1 cellular context compared by ENCODE assay signal in the genomic region with DNA sequence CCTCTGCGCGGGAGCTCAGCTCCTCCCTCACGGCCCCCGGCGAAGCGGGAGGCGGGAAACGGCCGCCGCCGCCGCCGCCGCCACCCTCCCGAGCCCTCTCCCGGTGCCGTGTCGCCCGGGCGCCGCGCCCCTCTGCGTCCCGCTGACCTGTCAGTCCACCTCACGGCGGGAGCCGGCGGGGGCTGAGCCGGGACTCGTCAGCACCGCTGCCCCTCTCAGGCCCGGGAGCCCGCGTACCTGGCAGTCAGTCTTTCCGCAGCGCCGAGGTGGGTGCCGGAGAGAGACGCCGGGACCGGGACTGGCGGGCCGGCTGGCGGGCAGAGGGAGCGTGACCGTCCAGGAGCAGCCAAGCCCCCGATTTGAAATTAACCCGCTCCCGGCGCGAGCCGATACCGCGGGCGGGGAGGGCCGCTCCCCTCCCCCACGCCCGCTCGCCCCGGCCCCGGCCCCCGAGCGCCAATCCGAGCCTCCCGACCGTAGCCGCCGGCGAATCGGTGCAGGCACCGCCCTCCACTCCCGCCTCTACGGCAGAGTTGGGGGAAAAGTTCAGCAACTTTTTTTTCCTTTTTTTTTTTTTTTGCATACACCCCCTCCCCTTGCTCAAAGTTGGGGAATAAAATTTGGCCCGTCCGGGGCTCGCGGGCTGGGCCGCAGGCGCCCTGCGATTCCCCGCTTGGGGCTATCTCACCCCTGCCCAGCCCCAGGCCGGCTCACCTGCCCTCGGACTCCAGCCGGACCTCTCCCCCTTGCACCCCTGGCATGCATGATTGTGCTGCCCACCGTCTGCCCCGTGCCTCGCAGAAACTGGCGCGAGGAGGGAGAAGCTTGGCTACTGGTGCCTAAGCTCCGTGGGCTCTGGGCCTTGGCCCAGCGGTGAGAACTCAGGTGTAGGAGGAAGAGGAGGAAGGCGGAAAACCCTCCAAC.
A peak's percentile ranks its signal among the peaks of the same experiment; 100 is the strongest.
TF ChIP-seq lines count a peak whose summit lies in the region.

No MANE protein-coding gene starts in this region.

TF ChIP-seq in K562, 482 proteins besides CTCF, POLR2A, EP300 and RAD21 (continued from another document and continues in another):
- TF ChIP-seq, protein P1, sequence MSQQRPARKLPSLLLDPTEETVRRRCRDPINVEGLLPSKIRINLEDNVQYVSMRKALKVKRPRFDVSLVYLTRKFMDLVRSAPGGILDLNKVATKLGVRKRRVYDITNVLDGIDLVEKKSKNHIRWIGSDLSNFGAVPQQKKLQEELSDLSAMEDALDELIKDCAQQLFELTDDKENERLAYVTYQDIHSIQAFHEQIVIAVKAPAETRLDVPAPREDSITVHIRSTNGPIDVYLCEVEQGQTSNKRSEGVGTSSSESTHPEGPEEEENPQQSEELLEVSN (IDR thresholded peaks at IDR 0.05; ENCODE audit: borderline replicate concordance in 1 of 2, extremely low read depth in 1 of 2, insufficient read depth in 1 of 2, insufficient read length in 1 of 2, low read depth in 1 of 2, low read length in 1 of 2, poor library complexity in 1 of 2, severe bottlenecking in 1 of 2): peak; percentile 39 to 72
- no peak for TF ChIP-seq BCOR (IDR thresholded peaks at IDR 0.05)
- TF ChIP-seq, protein P2, sequence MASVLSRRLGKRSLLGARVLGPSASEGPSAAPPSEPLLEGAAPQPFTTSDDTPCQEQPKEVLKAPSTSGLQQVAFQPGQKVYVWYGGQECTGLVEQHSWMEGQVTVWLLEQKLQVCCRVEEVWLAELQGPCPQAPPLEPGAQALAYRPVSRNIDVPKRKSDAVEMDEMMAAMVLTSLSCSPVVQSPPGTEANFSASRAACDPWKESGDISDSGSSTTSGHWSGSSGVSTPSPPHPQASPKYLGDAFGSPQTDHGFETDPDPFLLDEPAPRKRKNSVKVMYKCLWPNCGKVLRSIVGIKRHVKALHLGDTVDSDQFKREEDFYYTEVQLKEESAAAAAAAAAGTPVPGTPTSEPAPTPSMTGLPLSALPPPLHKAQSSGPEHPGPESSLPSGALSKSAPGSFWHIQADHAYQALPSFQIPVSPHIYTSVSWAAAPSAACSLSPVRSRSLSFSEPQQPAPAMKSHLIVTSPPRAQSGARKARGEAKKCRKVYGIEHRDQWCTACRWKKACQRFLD (CRISPR knock-in tag; IDR thresholded peaks at IDR 0.05): 0 out of 2 replicates have a peak, but pooled peaks have one; percentile 62
- TF ChIP-seq NFIC (IDR thresholded peaks at IDR 0.05): peak; percentile 17; the same call in 1 of the 2 replicates
- TF ChIP-seq, protein P3, sequence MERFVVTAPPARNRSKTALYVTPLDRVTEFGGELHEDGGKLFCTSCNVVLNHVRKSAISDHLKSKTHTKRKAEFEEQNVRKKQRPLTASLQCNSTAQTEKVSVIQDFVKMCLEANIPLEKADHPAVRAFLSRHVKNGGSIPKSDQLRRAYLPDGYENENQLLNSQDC (CRISPR knock-in tag; IDR thresholded peaks at IDR 0.05): 0 out of 2 replicates have a peak, but pooled peaks have one; percentile 30
- no peak for TF ChIP-seq ZNF354B (CRISPR knock-in tag; IDR thresholded peaks at IDR 0.05)
- TF ChIP-seq SAFB2 (IDR thresholded peaks at IDR 0.05; ENCODE audit: borderline replicate concordance, low read depth, low read length, severe bottlenecking): no peak
- TF ChIP-seq U2AF1 (optimal IDR thresholded peaks at IDR 0.05; ENCODE audit: low read depth, low read length): peak; percentile 21
- TF ChIP-seq HNRNPK (IDR thresholded peaks at IDR 0.05; ENCODE audit: low read depth, low read length, poor library complexity, severe bottlenecking): peak; percentile 16
- peak; percentile 75 for TF ChIP-seq BRD4 (IDR thresholded peaks at IDR 0.05)
- no peak for TF ChIP-seq HDAC6 (IDR thresholded peaks at IDR 0.05; ENCODE audit: low read depth, low read length)
- TF ChIP-seq, protein P4, sequence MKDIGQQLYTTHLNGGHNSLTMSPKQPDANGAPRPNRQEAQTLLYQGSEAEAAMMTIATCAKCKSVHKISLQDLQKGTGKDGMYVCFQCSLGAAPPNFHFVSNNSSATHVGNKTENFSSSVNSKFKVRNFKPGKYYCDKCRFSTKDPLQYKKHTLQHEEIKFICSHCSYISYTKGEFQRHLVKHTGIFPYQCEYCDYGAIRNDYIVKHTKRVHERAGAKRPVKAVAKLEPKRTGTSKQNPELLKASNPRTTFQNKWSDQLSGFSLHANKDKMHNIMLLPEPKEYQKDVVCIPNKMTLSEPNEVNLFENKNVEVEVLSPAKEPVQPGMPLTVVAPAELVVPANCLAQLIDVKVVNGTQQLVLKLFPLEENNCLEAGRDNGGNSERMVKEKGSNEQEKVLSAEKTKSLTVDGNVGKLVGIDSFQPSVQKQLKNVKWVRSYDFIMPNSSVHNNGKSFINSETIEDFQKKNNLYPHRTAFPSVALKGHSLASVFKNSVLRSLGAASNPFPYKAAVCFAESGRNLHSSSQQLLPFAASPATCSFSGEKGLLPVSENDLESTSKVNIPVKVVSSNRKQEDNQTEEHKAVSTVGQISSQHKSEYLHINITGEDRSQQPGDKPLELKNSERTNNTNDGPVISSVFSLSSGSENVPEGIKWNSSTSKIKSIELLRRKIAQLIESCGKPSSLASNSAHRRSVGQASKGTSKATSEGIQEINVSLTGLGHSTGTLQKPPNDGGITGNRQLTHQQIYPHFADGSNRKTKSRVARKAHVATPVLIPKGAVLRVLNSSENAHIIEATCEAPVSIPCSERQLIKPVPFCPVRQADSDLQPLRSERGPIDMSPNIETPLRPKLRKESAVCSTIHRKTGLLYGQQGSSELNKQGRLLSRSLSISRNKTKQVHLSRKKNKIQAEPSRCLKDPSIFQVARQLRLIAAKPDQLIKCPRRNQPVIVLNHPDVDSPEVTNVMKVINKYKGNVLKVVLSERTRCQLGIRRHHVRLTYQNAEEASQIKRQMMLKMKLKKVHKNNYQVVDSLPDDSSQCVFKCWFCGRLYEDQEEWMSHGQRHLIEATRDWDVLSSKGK (CRISPR knock-in tag; IDR thresholded peaks at IDR 0.05): no peak
- TF ChIP-seq, protein P5, sequence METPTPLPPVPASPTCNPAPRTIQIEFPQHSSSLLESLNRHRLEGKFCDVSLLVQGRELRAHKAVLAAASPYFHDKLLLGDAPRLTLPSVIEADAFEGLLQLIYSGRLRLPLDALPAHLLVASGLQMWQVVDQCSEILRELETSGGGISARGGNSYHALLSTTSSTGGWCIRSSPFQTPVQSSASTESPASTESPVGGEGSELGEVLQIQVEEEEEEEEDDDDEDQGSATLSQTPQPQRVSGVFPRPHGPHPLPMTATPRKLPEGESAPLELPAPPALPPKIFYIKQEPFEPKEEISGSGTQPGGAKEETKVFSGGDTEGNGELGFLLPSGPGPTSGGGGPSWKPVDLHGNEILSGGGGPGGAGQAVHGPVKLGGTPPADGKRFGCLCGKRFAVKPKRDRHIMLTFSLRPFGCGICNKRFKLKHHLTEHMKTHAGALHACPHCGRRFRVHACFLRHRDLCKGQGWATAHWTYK (CRISPR knock-in tag; IDR thresholded peaks at IDR 0.05): 0 out of 2 replicates have a peak, but pooled peaks have one; percentile 63
- no peak for TF ChIP-seq FOXM1 (IDR thresholded peaks at IDR 0.05; ENCODE audit: low read depth)
- peak; percentile 0; the same call in 1 of the 2 replicates for TF ChIP-seq FOXM1 (CRISPR knock-in tag; IDR thresholded peaks at IDR 0.05; ENCODE audit: low read depth)
- TF ChIP-seq ERF (CRISPR knock-in tag; IDR thresholded peaks at IDR 0.05): peak; percentile 44; the same call in 1 of the 2 replicates
- TF ChIP-seq ZNF707 (CRISPR knock-in tag; conservative IDR thresholded peaks at IDR 0.05): no peak
- peak; percentile 15 for TF ChIP-seq FIP1L1 (IDR thresholded peaks at IDR 0.05; ENCODE audit: low read depth, low read length, poor library complexity, severe bottlenecking)
- TF ChIP-seq RFX1 (IDR thresholded peaks at IDR 0.05): no peak
- peak; percentile 35; the same call in 1 of the 2 replicates for TF ChIP-seq SUPT5H (IDR thresholded peaks at IDR 0.05)
- peak; percentile 51 for TF ChIP-seq RB1 (IDR thresholded peaks at IDR 0.05; ENCODE audit: low read depth)
- peak; percentile 37 for TF ChIP-seq RBBP5 (IDR thresholded peaks at IDR 0.05; ENCODE audit: borderline replicate concordance, insufficient read depth, low read length, poor library complexity, severe bottlenecking)
- TF ChIP-seq, protein P6, sequence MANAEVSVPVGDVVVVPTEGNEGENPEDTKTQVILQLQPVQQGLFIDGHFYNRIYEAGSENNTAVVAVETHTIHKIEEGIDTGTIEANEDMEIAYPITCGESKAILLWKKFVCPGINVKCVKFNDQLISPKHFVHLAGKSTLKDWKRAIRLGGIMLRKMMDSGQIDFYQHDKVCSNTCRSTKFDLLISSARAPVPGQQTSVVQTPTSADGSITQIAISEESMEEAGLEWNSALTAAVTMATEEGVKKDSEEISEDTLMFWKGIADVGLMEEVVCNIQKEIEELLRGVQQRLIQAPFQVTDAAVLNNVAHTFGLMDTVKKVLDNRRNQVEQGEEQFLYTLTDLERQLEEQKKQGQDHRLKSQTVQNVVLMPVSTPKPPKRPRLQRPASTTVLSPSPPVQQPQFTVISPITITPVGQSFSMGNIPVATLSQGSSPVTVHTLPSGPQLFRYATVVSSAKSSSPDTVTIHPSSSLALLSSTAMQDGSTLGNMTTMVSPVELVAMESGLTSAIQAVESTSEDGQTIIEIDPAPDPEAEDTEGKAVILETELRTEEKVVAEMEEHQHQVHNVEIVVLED (CRISPR knock-in tag; IDR thresholded peaks at IDR 0.05): no peak
- 0 out of 2 replicates have a peak, but pooled peaks have one; percentile 5 for TF ChIP-seq CREB1 (IDR thresholded peaks at IDR 0.05)
- no peak for TF ChIP-seq CREB1 (CRISPR knock-in tag; IDR thresholded peaks at IDR 0.05)
- peak; percentile 51; the same call in 1 of the 2 replicates for TF ChIP-seq ZBTB7A (IDR thresholded peaks at IDR 0.05; ENCODE audit: borderline replicate concordance, control insufficient read depth, low read depth, low read length)
- no peak for TF ChIP-seq XRCC5 (IDR thresholded peaks at IDR 0.05; ENCODE audit: low read depth, low read length)
- peak; percentile 89; the same call in 1 of the 2 replicates for TF ChIP-seq ZNF282 (CRISPR knock-in tag; IDR thresholded peaks at IDR 0.05)
- TF ChIP-seq LEF1 (IDR thresholded peaks at IDR 0.05): no peak
- TF ChIP-seq, protein P7, sequence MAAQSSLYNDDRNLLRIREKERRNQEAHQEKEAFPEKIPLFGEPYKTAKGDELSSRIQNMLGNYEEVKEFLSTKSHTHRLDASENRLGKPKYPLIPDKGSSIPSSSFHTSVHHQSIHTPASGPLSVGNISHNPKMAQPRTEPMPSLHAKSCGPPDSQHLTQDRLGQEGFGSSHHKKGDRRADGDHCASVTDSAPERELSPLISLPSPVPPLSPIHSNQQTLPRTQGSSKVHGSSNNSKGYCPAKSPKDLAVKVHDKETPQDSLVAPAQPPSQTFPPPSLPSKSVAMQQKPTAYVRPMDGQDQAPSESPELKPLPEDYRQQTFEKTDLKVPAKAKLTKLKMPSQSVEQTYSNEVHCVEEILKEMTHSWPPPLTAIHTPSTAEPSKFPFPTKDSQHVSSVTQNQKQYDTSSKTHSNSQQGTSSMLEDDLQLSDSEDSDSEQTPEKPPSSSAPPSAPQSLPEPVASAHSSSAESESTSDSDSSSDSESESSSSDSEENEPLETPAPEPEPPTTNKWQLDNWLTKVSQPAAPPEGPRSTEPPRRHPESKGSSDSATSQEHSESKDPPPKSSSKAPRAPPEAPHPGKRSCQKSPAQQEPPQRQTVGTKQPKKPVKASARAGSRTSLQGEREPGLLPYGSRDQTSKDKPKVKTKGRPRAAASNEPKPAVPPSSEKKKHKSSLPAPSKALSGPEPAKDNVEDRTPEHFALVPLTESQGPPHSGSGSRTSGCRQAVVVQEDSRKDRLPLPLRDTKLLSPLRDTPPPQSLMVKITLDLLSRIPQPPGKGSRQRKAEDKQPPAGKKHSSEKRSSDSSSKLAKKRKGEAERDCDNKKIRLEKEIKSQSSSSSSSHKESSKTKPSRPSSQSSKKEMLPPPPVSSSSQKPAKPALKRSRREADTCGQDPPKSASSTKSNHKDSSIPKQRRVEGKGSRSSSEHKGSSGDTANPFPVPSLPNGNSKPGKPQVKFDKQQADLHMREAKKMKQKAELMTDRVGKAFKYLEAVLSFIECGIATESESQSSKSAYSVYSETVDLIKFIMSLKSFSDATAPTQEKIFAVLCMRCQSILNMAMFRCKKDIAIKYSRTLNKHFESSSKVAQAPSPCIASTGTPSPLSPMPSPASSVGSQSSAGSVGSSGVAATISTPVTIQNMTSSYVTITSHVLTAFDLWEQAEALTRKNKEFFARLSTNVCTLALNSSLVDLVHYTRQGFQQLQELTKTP (IDR thresholded peaks at IDR 0.05; ENCODE audit: low read depth in 1 of 2, partially characterized antibody in 2 of 2): no peak
- TF ChIP-seq EWSR1 (IDR thresholded peaks at IDR 0.05; ENCODE audit: borderline replicate concordance, low read depth, partially characterized antibody): no peak
- TF ChIP-seq KAT7 (CRISPR knock-in tag; IDR thresholded peaks at IDR 0.05; ENCODE audit: borderline replicate concordance): peak; percentile 55; the same call in 1 of the 2 replicates
- 0 out of 2 replicates have a peak, but pooled peaks have one; percentile 3 for TF ChIP-seq POLR2AphosphoS2 (IDR thresholded peaks at IDR 0.05; ENCODE audit: low read length)
- TF ChIP-seq GABPA (tag; conservative IDR thresholded peaks at IDR 0.05; ENCODE audit: low read depth): peak; percentile 42; the same call in 1 of the 2 replicates
- TF ChIP-seq, protein P8, sequence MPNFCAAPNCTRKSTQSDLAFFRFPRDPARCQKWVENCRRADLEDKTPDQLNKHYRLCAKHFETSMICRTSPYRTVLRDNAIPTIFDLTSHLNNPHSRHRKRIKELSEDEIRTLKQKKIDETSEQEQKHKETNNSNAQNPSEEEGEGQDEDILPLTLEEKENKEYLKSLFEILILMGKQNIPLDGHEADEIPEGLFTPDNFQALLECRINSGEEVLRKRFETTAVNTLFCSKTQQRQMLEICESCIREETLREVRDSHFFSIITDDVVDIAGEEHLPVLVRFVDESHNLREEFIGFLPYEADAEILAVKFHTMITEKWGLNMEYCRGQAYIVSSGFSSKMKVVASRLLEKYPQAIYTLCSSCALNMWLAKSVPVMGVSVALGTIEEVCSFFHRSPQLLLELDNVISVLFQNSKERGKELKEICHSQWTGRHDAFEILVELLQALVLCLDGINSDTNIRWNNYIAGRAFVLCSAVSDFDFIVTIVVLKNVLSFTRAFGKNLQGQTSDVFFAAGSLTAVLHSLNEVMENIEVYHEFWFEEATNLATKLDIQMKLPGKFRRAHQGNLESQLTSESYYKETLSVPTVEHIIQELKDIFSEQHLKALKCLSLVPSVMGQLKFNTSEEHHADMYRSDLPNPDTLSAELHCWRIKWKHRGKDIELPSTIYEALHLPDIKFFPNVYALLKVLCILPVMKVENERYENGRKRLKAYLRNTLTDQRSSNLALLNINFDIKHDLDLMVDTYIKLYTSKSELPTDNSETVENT (CRISPR knock-in tag; IDR thresholded peaks at IDR 0.05): peak; percentile 48; the same call in 1 of the 2 replicates
- peak; percentile 61 for TF ChIP-seq MAZ (CRISPR knock-in tag; conservative IDR thresholded peaks at IDR 0.05 in 1 of 2, IDR thresholded peaks at IDR 0.05 in 1 of 2)
